Comparison of ENCODE assay signal across 8 cellular contexts in genomic region chr9:127388856-127389238, GRCh38. TPM values are rescaled to one million over a fixed set of nuclear protein-coding genes. Genes with fewer than 3 reads are reported as not detected.
A peak's percentile ranks its signal among the peaks of the same experiment; 100 is the strongest.
DNase-seq lines count a peak whose midpoint lies in the region; ATAC-seq, FAIRE-seq and TF ChIP-seq lines count a peak whose summit lies in the region.

No MANE protein-coding gene starts in this region.

- H3K27ac Mint-ChIP-seq in natural killer cell (peak overlapping the region; percentile 74), endothelial cell (ENCODE audit: unreplicated experiment) (no peak overlapping the region)

- TF ChIP-seq POLR2A in K562 (conservative IDR thresholded peaks at IDR 0.05), result no peak

- ATAC-seq in K562, result no peak
- ATAC-seq in natural killer cell, result no peak
- no peak for ATAC-seq in GM19351 (IDR thresholded peaks at IDR 0.05; ENCODE audit: unreplicated experiment)

- POLR2A ChIA-PET in K562 (lab: Yijun Ruan, JAX), result interaction anchor here (0.6 kb wide), 1 partner anchor 173 kb away, joined by 3 read pairs; no protein-coding TSS in a partner anchor

- H3K27me3 Mint-ChIP-seq in natural killer cell (ENCODE audit: low read depth in 2 of 2), result peaks cover 38 to 63% of the 10 kb centered on the region in 2 donors
- H3K27me3 Mint-ChIP-seq in endothelial cell (ENCODE audit: unreplicated experiment), result peaks cover 2% of the 10 kb centered on the region

- TF ChIP-seq RAD21 in K562 (CRISPR knock-in tag; conservative IDR thresholded peaks at IDR 0.05 in 1 of 2, IDR thresholded peaks at IDR 0.05 in 1 of 2), result no peak

- H3K4me1 Mint-ChIP-seq in natural killer cell (peaks cover 14 to 15% of the 10 kb centered on the region in 2 donors), endothelial cell (ENCODE audit: unreplicated experiment) (no peaks in the 10 kb centered on the region)

- H3K36me3 ChIP-seq in KMS-11 (ENCODE audit: insufficient read depth) (no peaks in the 10 kb centered on the region), K562 (ENCODE audit: control insufficient read depth, insufficient read depth, low read length) (no peaks in the 10 kb centered on the region)

- peak; percentile 63 for DNase-seq in ACHN
- DNase-seq in K562 (ENCODE audit: extremely low read depth in 1 of 4, low spot score in 3 of 4), result no peak
- DNase-seq in natural killer cell, result no peak
- DNase-seq in HPDE6-E6E7 (ENCODE audit: extremely low spot score), result no peak
- DNase-seq in endothelial cell (ENCODE audit: low spot score), result no peak
- no peak for DNase-seq in RKO (ENCODE audit: low spot score)

- no peak overlapping the region for H3K4me3 ChIP-seq in KMS-11 (IDR thresholded peaks at IDR 0.05; ENCODE audit: insufficient read depth, low read depth, low read length)
- H3K4me3 ChIP-seq in K562, result no peak overlapping the region

- intact Hi-C loops in K562 (cut with micrococcal nuclease) (no loop called here), natural killer cell (cut with micrococcal nuclease) (no loop called here)

- H3K79me2 ChIP-seq in KMS-11 (ENCODE audit: insufficient read depth, low read depth), result no peaks in the 10 kb centered on the region
- H3K79me2 ChIP-seq in K562 (ENCODE audit: control insufficient read depth, insufficient read depth, low read length), result no peaks in the 10 kb centered on the region

- CTCF ChIA-PET in K562 (lab: Yijun Ruan, JAX; ENCODE audit: low intra/inter-chr PET ratio), result no interaction called here

- 5% methylated on average over 6 of the region's 6 CpGs for WGBS in K562 (ENCODE audit: insufficient coverage, low coverage, missing lambda C conversion rate)

- H3K9me1 ChIP-seq in K562 (ENCODE audit: control insufficient read depth, insufficient read depth, low read length), result no peaks in the 10 kb centered on the region

- H2AFZ ChIP-seq in KMS-11 (ENCODE audit: low read depth) (peak overlapping the region; percentile 38), K562 (ENCODE audit: low read depth, low read length) (no peak overlapping the region)

- peaks cover 97% of the 10 kb centered on the region for H3K4me1 ChIP-seq in KMS-11 (ENCODE audit: low read depth, poor library complexity, severe bottlenecking)
- peaks cover 0 to 4% of the 10 kb centered on the region in 2 experiments; a peak in 1 of 5 replicates for H3K4me1 ChIP-seq in K562 (replicated peaks in 1 of 2; ENCODE audit: control insufficient read depth in 2 of 2, insufficient read depth in 2 of 2, low read length in 2 of 2)

- H3K4me3 Mint-ChIP-seq in natural killer cell (peak overlapping the region; percentile 40), endothelial cell (ENCODE audit: unreplicated experiment) (no peak overlapping the region)

- H3K4me2 ChIP-seq in KMS-11 (peak overlapping the region; percentile 89), K562 (ENCODE audit: insufficient read depth, low read length) (no peak overlapping the region)

- TF ChIP-seq EP300 in K562 (IDR thresholded peaks at IDR 0.05; ENCODE audit: low read length), result no peak

- no peaks in the 10 kb centered on the region for H3K9me3 ChIP-seq in K562 (replicated peaks; ENCODE audit: control insufficient read depth, insufficient read depth, low read depth, low read length)

- BruUV-seq in K562 (replicated peaks; lab: Mats Ljungman, UMichigan), result no TSS peak

- TF ChIP-seq CTCF in KMS-11 (conservative IDR thresholded peaks at IDR 0.05; ENCODE audit: low read depth, low read length), result no peak
- no peak for TF ChIP-seq CTCF in K562 (IDR thresholded peaks at IDR 0.05 in 2 of 3, conservative IDR thresholded peaks at IDR 0.05 in 1 of 3; ENCODE audit: insufficient read depth in 2 of 3, low read depth in 1 of 3, low read length in 3 of 3)
- no peak for TF ChIP-seq CTCF in natural killer cell (IDR thresholded peaks at IDR 0.05)
- TF ChIP-seq CTCF in endothelial cell (IDR thresholded peaks at IDR 0.05; ENCODE audit: unreplicated experiment), result no peak

- no peaks in the 10 kb centered on the region for H4K20me1 ChIP-seq in KMS-11 (ENCODE audit: insufficient read depth)
- H4K20me1 ChIP-seq in K562 (replicated peaks; ENCODE audit: control insufficient read depth, insufficient read depth, low read length), result peaks cover 4% of the 10 kb centered on the region; the same call in 1 of the 2 replicates

- H3K36me3 Mint-ChIP-seq in natural killer cell (no peaks in the 10 kb centered on the region), endothelial cell (ENCODE audit: low read depth, unreplicated experiment) (no peaks in the 10 kb centered on the region)

- peak overlapping the region; percentile 100 for H3K27ac ChIP-seq in KMS-11
- no peak overlapping the region for H3K27ac ChIP-seq in K562 (ENCODE audit: extremely low read depth, low read depth, low read length)

- H3K9ac ChIP-seq in KMS-11 (peak overlapping the region; percentile 84), K562 (ENCODE audit: insufficient read depth in 1 of 2, low read depth in 2 of 2, low read length in 2 of 2) (no peak overlapping the region)

- no peak for FAIRE-seq in K562 (lab: Jason Lieb, UNC)

- in situ Hi-C loops in ACHN (cut with HindIII; ENCODE audit: low pct_ligation_motif_present, low pct_unique_long_range_greater_than_20kb, low sequenced_read_pairs), result no loop called here
- in situ Hi-C loops in K562 (cut with MboI), result no loop called here

- H3K9me3 Mint-ChIP-seq in natural killer cell (no peaks in the 10 kb centered on the region), endothelial cell (ENCODE audit: unreplicated experiment) (no peaks in the 10 kb centered on the region)

- no peaks in the 10 kb centered on the region for H3K27me3 ChIP-seq in KMS-11 (ENCODE audit: insufficient read depth, low read depth)
- H3K27me3 ChIP-seq in K562 (ENCODE audit: control insufficient read depth in 2 of 2, insufficient read depth in 2 of 2, low read length in 2 of 2), result peaks cover 21 to 33% of the 10 kb centered on the region in 2 experiments; a peak in 4 of 5 replicates

TF ChIP-seq in K562, 482 proteins besides CTCF, POLR2A, EP300 and RAD21 (continues in another document):
- TF ChIP-seq GTF2E2 (tag; IDR thresholded peaks at IDR 0.05) (0 out of 2 replicates have a peak, but pooled peaks have one; percentile 33), ZNF143 (CRISPR knock-in tag; IDR thresholded peaks at IDR 0.05) (no peak), ASH1L (IDR thresholded peaks at IDR 0.05; ENCODE audit: borderline replicate concordance, low read depth, partially characterized antibody) (no peak), SIN3A (IDR thresholded peaks at IDR 0.05; ENCODE audit: borderline replicate concordance in 2 of 2, control insufficient read depth in 1 of 2, low read depth in 2 of 2, low read length in 2 of 2) (no peak), ZNF140 (CRISPR knock-in tag; IDR thresholded peaks at IDR 0.05) (no peak)

RNA-seq across cellular contexts. Expression of gene SLC2A8, which starts 8.1 kb away (rescaled TPM):
- total RNA-seq in K562 (2011; cell fraction: chromatin; rRNA removed; ENCODE audit: low replicate concordance), result 9.0 and 31.6 TPM in 2 replicates
- total RNA-seq in K562 (2011; cell fraction: nucleolus; rRNA removed), result 24.8 and 24.9 TPM in 2 replicates
- 12.1 and 16.1 TPM in 2 replicates for total RNA-seq in K562 (2011; cell fraction: nucleoplasm; rRNA removed)
- 9.7 and 12.6 TPM in 2 replicates for total RNA-seq in K562 (2014; rRNA removed)
- total RNA-seq in K562 (2014; rRNA removed; fragmentation: Illumina TruSeq; extraction: Trizol), result 1.6 and 2.4 TPM in 2 replicates
- 5.2 and 6.7 TPM in 2 replicates for total RNA-seq in K562 (2015; rRNA removed; fragmentation: Illumina TruSeq; extraction: Trizol)
- total RNA-seq in K562 (2021), result 10.3 and 12.9 TPM in 2 replicates
- 5.4 and 8.1 TPM in 2 replicates for polyA plus RNA-seq in K562 (2011; rRNA removed)
- polyA plus RNA-seq in K562 (2011; cell fraction: cytosol; rRNA removed), result 7.3 and 17.7 TPM in 2 replicates
- 22.0 and 29.9 TPM in 2 replicates for polyA plus RNA-seq in K562 (2011; cell fraction: nucleus; rRNA removed)
- polyA plus RNA-seq in K562 (2012), result 6.4 and 7.8 TPM in 2 replicates
- polyA plus RNA-seq in K562 (2014; fragmentation: Illumina TruSeq; extraction: Trizol), result 3.6 and 6.2 TPM in 2 replicates
- polyA plus RNA-seq in K562 (2014; fragmentation: Nextera tagmentation; extraction: Ambion mirVana), result 1 to 10 TPM in 1 of 2 experiments, under 1 TPM in 1; 0.13 to 1.1 TPM
- polyA plus RNA-seq in K562 (2014; rRNA removed), result 9.9 and 10.4 TPM in 2 replicates
- polyA minus RNA-seq in K562 (2011; rRNA and poly(A)+ RNA removed), result 2.7 and 2.9 TPM in 2 replicates
- polyA minus RNA-seq in K562 (2011; cell fraction: cytosol; rRNA and poly(A)+ RNA removed), result 6.7 and 7.1 TPM in 2 replicates
- 8.3 and 8.9 TPM in 2 replicates for polyA minus RNA-seq in K562 (2011; cell fraction: nucleus; rRNA and poly(A)+ RNA removed)
- total RNA-seq in natural killer cell, result 10 to 100 TPM; 21.1 to 30.6 (median 30.0) TPM
- total RNA-seq in endothelial cell (ENCODE audit: unreplicated experiment), result 21.5 TPM

RNA-seq across cellular contexts. Expression of gene ZNF79, which starts 35.3 kb away (rescaled TPM):
- 23.5 and 37.2 TPM in 2 replicates for total RNA-seq in K562 (2011; cell fraction: chromatin; rRNA removed; ENCODE audit: low replicate concordance)
- 21.8 and 28.7 TPM in 2 replicates for total RNA-seq in K562 (2011; cell fraction: nucleolus; rRNA removed)
- 13.2 and 19.8 TPM in 2 replicates for total RNA-seq in K562 (2011; cell fraction: nucleoplasm; rRNA removed)
- total RNA-seq in K562 (2014; rRNA removed) (6.0 and 6.6 TPM in 2 replicates), K562 (2014; rRNA removed; fragmentation: Illumina TruSeq; extraction: Trizol) (5.3 and 5.6 TPM in 2 replicates), K562 (2015; rRNA removed; fragmentation: Illumina TruSeq; extraction: Trizol) (6.3 and 7.0 TPM in 2 replicates), K562 (2021) (6.3 and 6.4 TPM in 2 replicates), natural killer cell (10 to 100 TPM; 13.8 to 16.1 (median 14.2) TPM), endothelial cell (ENCODE audit: unreplicated experiment) (12.6 TPM)
- polyA plus RNA-seq in K562 (2011; rRNA removed) (2.7 and 3.4 TPM in 2 replicates), K562 (2014; fragmentation: Illumina TruSeq; extraction: Trizol) (4.1 and 4.3 TPM in 2 replicates), K562 (2014; fragmentation: Nextera tagmentation; extraction: Ambion mirVana) (under 1 TPM; 0.62 to 0.70 TPM), K562 (2014; rRNA removed) (3.7 and 5.1 TPM in 2 replicates)
- 2.5 and 2.8 TPM in 2 replicates for polyA plus RNA-seq in K562 (2011; cell fraction: cytosol; rRNA removed)
- 3.9 and 4.7 TPM in 2 replicates for polyA plus RNA-seq in K562 (2011; cell fraction: nucleus; rRNA removed)
- polyA plus RNA-seq in K562 (2012), result 3.0 and 3.1 TPM in 2 replicates
- polyA minus RNA-seq in K562 (2011; rRNA and poly(A)+ RNA removed), result 13.0 and 14.1 TPM in 2 replicates
- polyA minus RNA-seq in K562 (2011; cell fraction: cytosol; rRNA and poly(A)+ RNA removed), result 5.1 and 5.7 TPM in 2 replicates
- polyA minus RNA-seq in K562 (2011; cell fraction: nucleus; rRNA and poly(A)+ RNA removed), result 9.2 and 10.7 TPM in 2 replicates
